ENCODE assay signal across 8 cellular contexts in genomic region chrX:53223068-53223693, GRCh38. TPM values are rescaled to one million over a fixed set of nuclear protein-coding genes. Genes with fewer than 3 reads are reported as not detected.
DNase-seq lines count a peak whose midpoint lies in the region; TF ChIP-seq lines count a peak whose summit lies in the region.

No MANE protein-coding gene starts in this region.

- TF ChIP-seq EP300 in neural cell (conservative IDR thresholded peaks at IDR 0.05; ENCODE audit: poor library complexity, severe bottlenecking): no peak

- H3K9me2 ChIP-seq in neural cell (ENCODE audit: insufficient read depth, low read length): no peaks in the 10 kb centered on the region

- peak overlapping the region; percentile 84 to 100 (median 99) for H3K27ac Mint-ChIP-seq in CD4-positive, alpha-beta memory T cell

- H3K27me3 ChIP-seq in CD4-positive, alpha-beta memory T cell (ENCODE audit: insufficient read depth, low read length): no peaks in the 10 kb centered on the region
- H3K27me3 ChIP-seq in effector memory CD4-positive, alpha-beta T cell (replicated peaks; ENCODE audit: control insufficient read depth, insufficient read depth, low read length, poor library complexity, severe bottlenecking): no peaks in the 10 kb centered on the region
- H3K27me3 ChIP-seq in neural cell (ENCODE audit: insufficient read depth, low read depth, low read length): no peaks in the 10 kb centered on the region

- no peak overlapping the region for H2AFZ ChIP-seq in neural cell (ENCODE audit: low read depth, low read length)

- H3K4me2 ChIP-seq in neural cell (ENCODE audit: low read length): peak overlapping the region; percentile 41

- H3K9ac ChIP-seq in neural cell (ENCODE audit: low read length): peak overlapping the region; percentile 90

- intact Hi-C loops in CD4-positive, alpha-beta memory T cell (cut with micrococcal nuclease): loop anchor here (5.0 to 10.0 kb wide), 2 partner anchors 131 to 1582 kb away; partner anchors contain the start of genes KANTR and MAGED2

- no peaks in the 10 kb centered on the region for H3F3A ChIP-seq in neural cell (ENCODE audit: insufficient read depth, low read length, poor library complexity, severe bottlenecking)

- peaks cover 0 to 2% of the 10 kb centered on the region in 2 donors for H3K27me3 Mint-ChIP-seq in CD4-positive, alpha-beta memory T cell

- peaks cover 24 to 61% (median 39%) of the 10 kb centered on the region in 4 donors for H3K4me1 Mint-ChIP-seq in CD4-positive, alpha-beta memory T cell

- TF ChIP-seq CTCF in neural cell (IDR thresholded peaks at IDR 0.05; ENCODE audit: poor library complexity, severe bottlenecking): no peak

- CTCF ChIA-PET in CD4-positive, alpha-beta memory T cell (lab: Charles Lee; ENCODE audit: partially characterized antibody): no interaction called here

- no peaks in the 10 kb centered on the region for H3K9me3 ChIP-seq in CD4-positive, alpha-beta memory T cell (ENCODE audit: control insufficient read depth in 1 of 2, low read length in 2 of 2)
- no peaks in the 10 kb centered on the region for H3K9me3 ChIP-seq in effector memory CD4-positive, alpha-beta T cell (ENCODE audit: control insufficient read depth, low read length)
- H3K9me3 ChIP-seq in neural cell (ENCODE audit: low read length): no peaks in the 10 kb centered on the region

- no peaks in the 10 kb centered on the region for H4K20me1 ChIP-seq in neural cell (ENCODE audit: insufficient read depth)

- TF ChIP-seq RAD21 in neural cell (conservative IDR thresholded peaks at IDR 0.05): no peak

- peak overlapping the region; percentile 97 for H3K27ac ChIP-seq in CD4-positive, alpha-beta memory T cell (ENCODE audit: low read depth, low read length)
- H3K27ac ChIP-seq in effector memory CD4-positive, alpha-beta T cell (ENCODE audit: insufficient read depth, low read length, poor library complexity, severe bottlenecking): peak overlapping the region; percentile 94
- H3K27ac ChIP-seq in neural cell (ENCODE audit: low read length): no peak overlapping the region

- H3K36me3 Mint-ChIP-seq in CD4-positive, alpha-beta memory T cell: peaks cover 28 to 40% of the 10 kb centered on the region in 2 donors

- H3K36me3 ChIP-seq in CD4-positive, alpha-beta memory T cell (ENCODE audit: insufficient read depth, low read length): peaks cover 22% of the 10 kb centered on the region
- H3K36me3 ChIP-seq in effector memory CD4-positive, alpha-beta T cell (ENCODE audit: control insufficient read depth, insufficient read depth, low read length): peaks cover 24% of the 10 kb centered on the region
- H3K36me3 ChIP-seq in neural cell (ENCODE audit: insufficient read depth, low read length): no peaks in the 10 kb centered on the region

- H3K9me3 Mint-ChIP-seq in CD4-positive, alpha-beta memory T cell: peaks cover 0 to 7% (median 0%) of the 10 kb centered on the region in 8 donors

- DNase-seq in CD4-positive, alpha-beta memory T cell: no peak
- DNase-seq in M059J (ENCODE audit: low read depth) (peak; percentile 6), cerebellum (ENCODE audit: low spot score) (no peak), NCI-H1092 (lab: John Stamatoyannopoulos, UW) (no peak), T1000 (lab: John Stamatoyannopoulos, UW) (no peak)
- DNase-seq in effector memory CD4-positive, alpha-beta T cell: no peak
- no peak for DNase-seq in activated CD4-positive, alpha-beta T cell treated with anti-CD3 and anti-CD28 coated beads, Interleukin-2, amount 50 U/mL, for 1 hour

- H3K79me2 ChIP-seq in neural cell (replicated peaks; ENCODE audit: insufficient read depth, low read length): peaks cover 36% of the 10 kb centered on the region

- peak overlapping the region; percentile 49 to 88 for H3K4me3 ChIP-seq in CD4-positive, alpha-beta memory T cell (ENCODE audit: low read length in 2 of 2)
- H3K4me3 ChIP-seq in effector memory CD4-positive, alpha-beta T cell (ENCODE audit: insufficient read depth, low read depth, low read length, poor library complexity, severe bottlenecking): peak overlapping the region; percentile 87
- peak overlapping the region; percentile 84 for H3K4me3 ChIP-seq in neural cell (ENCODE audit: low read length)

- POLR2A ChIA-PET in CD4-positive, alpha-beta memory T cell (lab: Charles Lee; ENCODE audit: partially characterized antibody): no interaction called here

- H3K4me1 ChIP-seq in CD4-positive, alpha-beta memory T cell (ENCODE audit: insufficient read depth, low read length): peaks cover 35% of the 10 kb centered on the region
- peaks cover 27% of the 10 kb centered on the region for H3K4me1 ChIP-seq in effector memory CD4-positive, alpha-beta T cell (ENCODE audit: control insufficient read depth, insufficient read depth, low read length, poor library complexity, severe bottlenecking)

- H3K4me3 Mint-ChIP-seq in CD4-positive, alpha-beta memory T cell: peak overlapping the region; percentile 97 to 100 (median 99)

TF ChIP-seq in neural cell, 6 proteins besides CTCF, POLR2A, EP300 and RAD21:
- TF ChIP-seq POLR2AphosphoS5 (IDR thresholded peaks at IDR 0.05): no peak
- TF ChIP-seq REST (IDR thresholded peaks at IDR 0.05; ENCODE audit: borderline replicate concordance): no peak
- no peak for TF ChIP-seq MXI1 (conservative IDR thresholded peaks at IDR 0.05; ENCODE audit: poor library complexity, severe bottlenecking)
- no peak for TF ChIP-seq TAF1 (IDR thresholded peaks at IDR 0.05; ENCODE audit: low read depth)
- TF ChIP-seq EZH2 (IDR thresholded peaks at IDR 0.05; ENCODE audit: borderline replicate concordance, insufficient read depth, low read length, poor library complexity, severe bottlenecking): no peak
- no peak for TF ChIP-seq SMC3 (conservative IDR thresholded peaks at IDR 0.05; ENCODE audit: poor library complexity)

RNA-seq across cellular contexts. Expression of gene KDM5C, which starts 1.8 kb away (rescaled TPM):
- 100 to 1,000 TPM; 120 to 127 TPM for total RNA-seq in CD4-positive, alpha-beta memory T cell
- polyA plus RNA-seq in CD4-positive, alpha-beta memory T cell: 10 to 100 TPM in 1 of 2 donors, 1 to 10 TPM in 1; 8.0 to 26.2 TPM
- 75.3 and 94.5 TPM in 2 replicates for total RNA-seq in M059J (2014; rRNA removed; shearing (Covaris generic))
- 67.8 and 90.8 TPM in 2 replicates for polyA plus RNA-seq in neural cell
- 150 and 167 TPM in 2 replicates for polyA minus RNA-seq in neural cell
- total RNA-seq in cerebellum: 105 TPM

RNA-seq across cellular contexts. Expression of gene IQSEC2, which starts 58.2 kb away (rescaled TPM):
- total RNA-seq in CD4-positive, alpha-beta memory T cell: 1 to 10 TPM; 1.5 TPM
- polyA plus RNA-seq in CD4-positive, alpha-beta memory T cell: under 1 TPM; 0.12 to 0.33 TPM
- total RNA-seq in M059J (2014; rRNA removed; shearing (Covaris generic)): 18.8 and 20.4 TPM in 2 replicates
- polyA plus RNA-seq in neural cell: 2.4 and 3.6 TPM in 2 replicates
- polyA minus RNA-seq in neural cell: 4.4 and 7.1 TPM in 2 replicates
- total RNA-seq in cerebellum: 10.9 TPM
